28 cellular contexts compared by ENCODE assay signal in the genomic region with DNA sequence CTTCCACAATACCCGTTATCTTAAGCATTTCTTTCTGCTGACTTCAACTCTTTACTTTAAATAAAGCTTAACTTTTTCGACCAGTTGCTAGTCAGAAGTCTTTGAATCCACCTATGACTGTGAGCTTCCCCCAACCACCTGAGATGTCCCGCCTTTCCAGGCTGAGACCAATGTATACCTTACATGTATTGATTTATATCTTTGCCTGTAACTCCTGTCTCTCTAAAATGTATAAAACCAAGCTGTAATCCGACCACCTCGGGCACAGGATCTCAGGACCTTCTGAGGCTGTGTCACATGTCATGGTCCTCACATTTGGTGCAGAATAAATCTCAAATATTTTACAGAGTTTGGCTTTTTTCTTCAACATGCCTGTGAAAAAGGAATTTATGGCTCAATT. TPM values are rescaled to one million over a fixed set of nuclear protein-coding genes. Genes with fewer than 3 reads are reported as not detected.
DNase-seq lines count a peak whose midpoint lies in the region; ATAC-seq, FAIRE-seq and TF ChIP-seq lines count a peak whose summit lies in the region.
"Had no signal": no experiment of that assay in that cellular context is flagged by ENCODE, and none has a peak within 500 bp of the region (broad histone marks: within the 10 kb centered on the region; RNA-seq: fewer than 3 reads in every experiment).

No MANE protein-coding gene starts in this region.

- H3K9me3 Mint-ChIP-seq in activated CD4-positive, alpha-beta T cell treated with anti-CD3 and anti-CD28 coated beads, Interleukin-2, amount 10 ng/mL, durations not matched to agents 24 days and 14 days: no peaks in the 10 kb centered on the region
- H3K9me3 Mint-ChIP-seq: CD8-positive, alpha-beta memory T cell had no signal

- H3K4me2 ChIP-seq in A549: no peak overlapping the region
- H3K4me2 ChIP-seq: BLaER1 had no signal

- H3K36me3 Mint-ChIP-seq in activated CD4-positive, alpha-beta T cell treated with anti-CD3 and anti-CD28 coated beads, Interleukin-2, amount 10 ng/mL, durations not matched to agents 24 days and 14 days (ENCODE audit: low read depth): peaks cover 4% of the 10 kb centered on the region

- no peak for DNase-seq in A549 (ENCODE audit: low read depth in 1 of 2, low spot score in 1 of 2)
- DNase-seq in HEK293T (ENCODE audit: extremely low spot score): no peak
- peak; percentile 4 for DNase-seq in left kidney (ENCODE audit: low read depth, low spot score)
- DNase-seq in NCI-H345 treated with DMSO at 0.1 percent for 48 hours (lab: John Stamatoyannopoulos, UW; ENCODE audit: unreplicated experiment): no peak
- no peak for DNase-seq in NCI-H2107 treated with DMSO at 0.1 percent for 48 hours (lab: John Stamatoyannopoulos, UW; ENCODE audit: unreplicated experiment)
- DNase-seq in NOMO-1 (lab: John Stamatoyannopoulos, UW; ENCODE audit: unreplicated experiment in 2 of 2): no peak
- no peak for DNase-seq in activated CD4-positive, alpha-beta T cell treated with anti-CD3 and anti-CD28 coated beads, Interleukin-2, amount 10 ng/mL, durations not matched to agents 24 days and 14 days
- DNase-seq: ACHN; BE2C; C1 segment of cervical spinal cord; CD4-positive, alpha-beta memory T cell; CD4-positive, CD25-positive, alpha-beta regulatory T cell; CD8-positive, alpha-beta memory T cell; COR-L47; DMS 273 treated with DMSO at 0.1 percent for 48 hours; DMS153; DMS53; DMS79; DND-41; EL; GDM1 had no signal

- FAIRE-seq in A549 (lab: Jason Lieb, UNC): peak; percentile 72
- FAIRE-seq: GM12892, GM18507, GM19239 had no signal

- TF ChIP-seq EP300 in A549 (IDR thresholded peaks at IDR 0.05): no peak

- no peak overlapping the region for H3K27ac Mint-ChIP-seq in activated CD4-positive, alpha-beta T cell treated with anti-CD3 and anti-CD28 coated beads, Interleukin-2, amount 10 ng/mL, durations not matched to agents 24 days and 14 days
- H3K27ac Mint-ChIP-seq: CD14-positive monocyte had no signal

- H3K4me1 Mint-ChIP-seq in activated CD4-positive, alpha-beta T cell treated with anti-CD3 and anti-CD28 coated beads, Interleukin-2, amount 10 ng/mL, durations not matched to agents 24 days and 14 days: peaks cover 18% of the 10 kb centered on the region

- peaks cover 23% of the 10 kb centered on the region for H3K4me1 ChIP-seq in A549
- H3K4me1 ChIP-seq: BE2C had no signal

- TF ChIP-seq POLR2A in A549 (IDR thresholded peaks at IDR 0.05; ENCODE audit: low read length): no peak

- H3K27ac ChIP-seq in A549: no peak overlapping the region
- H3K27ac ChIP-seq in VCaP: peak overlapping the region; percentile 70; the same call in 1 of the 2 replicates
- H3K27ac ChIP-seq: 22Rv1, BLaER1 had no signal

- intact Hi-C loops in activated CD4-positive, alpha-beta T cell treated with anti-CD3 and anti-CD28 coated beads, Interleukin-2, amount 10 ng/mL, durations not matched to agents 24 days and 14 days (cut with micrococcal nuclease): loop anchor here (10.0 kb wide), 2 partner anchors 145 to 265 kb away; partner anchors contain the start of gene ACSL4

- no peak overlapping the region for H3K4me3 ChIP-seq in A549
- H3K4me3 ChIP-seq: BLaER1 had no signal

- no peak overlapping the region for H3K4me3 Mint-ChIP-seq in activated CD4-positive, alpha-beta T cell treated with anti-CD3 and anti-CD28 coated beads, Interleukin-2, amount 10 ng/mL, durations not matched to agents 24 days and 14 days
- H3K4me3 Mint-ChIP-seq: CD14-positive monocyte had no signal

- ATAC-seq in A549: no peak

- no peaks in the 10 kb centered on the region for H3K9me3 ChIP-seq in A549
- H3K9me3 ChIP-seq: BE2C, BLaER1 had no signal

- CTCF ChIA-PET in A549 (lab: Yijun Ruan, JAX): interaction anchor here (1.2 kb wide), 1 partner anchor 56 kb away, joined by 3 read pairs; no protein-coding TSS in a partner anchor
- CTCF ChIA-PET in HEK293T (lab: Yijun Ruan, JAX): no interaction called here

- POLR2A ChIA-PET in A549 (lab: Yijun Ruan, JAX) (no interaction called here), HEK293T (lab: Yijun Ruan, JAX) (no interaction called here)

- H3K27me3 Mint-ChIP-seq in activated CD4-positive, alpha-beta T cell treated with anti-CD3 and anti-CD28 coated beads, Interleukin-2, amount 10 ng/mL, durations not matched to agents 24 days and 14 days: no peaks in the 10 kb centered on the region
- H3K27me3 Mint-ChIP-seq: CD4-positive, alpha-beta memory T cell; CD4-positive, CD25-positive, alpha-beta regulatory T cell had no signal

- TF ChIP-seq RAD21 in A549 (conservative IDR thresholded peaks at IDR 0.05 in 1 of 2, IDR thresholded peaks at IDR 0.05 in 1 of 2): no peak

- WGBS in A549 (ENCODE audit: missing lambda C conversion rate): 80% methylated on average over 5 of the region's 5 CpGs

- TF ChIP-seq CTCF in A549 (IDR thresholded peaks at IDR 0.05): no peak
- TF ChIP-seq CTCF in VCaP (conservative IDR thresholded peaks at IDR 0.05): no peak

TF ChIP-seq in A549, 52 proteins besides CTCF, POLR2A, EP300 and RAD21 (continues in another document):
- TF ChIP-seq KDM1A (IDR thresholded peaks at IDR 0.05; ENCODE audit: low read depth) (no peak), FOSL2 (IDR thresholded peaks at IDR 0.05) (no peak), FOSL2 (CRISPR knock-in tag; IDR thresholded peaks at IDR 0.05) (no peak), MYC (IDR thresholded peaks at IDR 0.05; ENCODE audit: borderline replicate concordance, low read length) (no peak), RARB (CRISPR knock-in tag; IDR thresholded peaks at IDR 0.05) (no peak), CBX8 (IDR thresholded peaks at IDR 0.05) (no peak), CHD4 (IDR thresholded peaks at IDR 0.05; ENCODE audit: borderline replicate concordance) (no peak), ZNF302 (CRISPR knock-in tag; IDR thresholded peaks at IDR 0.05) (no peak), EHMT2 (IDR thresholded peaks at IDR 0.05; ENCODE audit: low read depth) (no peak), RFX5 (IDR thresholded peaks at IDR 0.05) (no peak), MAX (IDR thresholded peaks at IDR 0.05) (no peak), SREBF2 (IDR thresholded peaks at IDR 0.05) (no peak), NFE2L2 (conservative IDR thresholded peaks at IDR 0.05; ENCODE audit: low read length) (no peak), ZC3H11A (IDR thresholded peaks at IDR 0.05) (no peak), JUNB (IDR thresholded peaks at IDR 0.05) (no peak)
- TF ChIP-seq, protein P1, sequence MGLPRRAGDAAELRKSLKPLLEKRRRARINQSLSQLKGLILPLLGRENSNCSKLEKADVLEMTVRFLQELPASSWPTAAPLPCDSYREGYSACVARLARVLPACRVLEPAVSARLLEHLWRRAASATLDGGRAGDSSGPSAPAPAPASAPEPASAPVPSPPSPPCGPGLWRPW (IDR thresholded peaks at IDR 0.05): no peak
- TF ChIP-seq, protein P2, sequence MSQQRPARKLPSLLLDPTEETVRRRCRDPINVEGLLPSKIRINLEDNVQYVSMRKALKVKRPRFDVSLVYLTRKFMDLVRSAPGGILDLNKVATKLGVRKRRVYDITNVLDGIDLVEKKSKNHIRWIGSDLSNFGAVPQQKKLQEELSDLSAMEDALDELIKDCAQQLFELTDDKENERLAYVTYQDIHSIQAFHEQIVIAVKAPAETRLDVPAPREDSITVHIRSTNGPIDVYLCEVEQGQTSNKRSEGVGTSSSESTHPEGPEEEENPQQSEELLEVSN (IDR thresholded peaks at IDR 0.05; ENCODE audit: borderline replicate concordance, low read depth): no peak

TF ChIP-seq in HEK293T, 16 proteins besides CTCF, POLR2A, EP300 and RAD21:
- TF ChIP-seq ELF4 (IDR thresholded peaks at IDR 0.05) (no peak), NFRKB (IDR thresholded peaks at IDR 0.05) (no peak), PKNOX1 (IDR thresholded peaks at IDR 0.05) (peak; percentile 86), ARNT (IDR thresholded peaks at IDR 0.05) (no peak), FOXM1 (IDR thresholded peaks at IDR 0.05; ENCODE audit: borderline replicate concordance) (no peak), L3MBTL2 (conservative IDR thresholded peaks at IDR 0.05) (no peak)

RNA-seq across cellular contexts. Expression of gene TMEM164, which starts 2.9 kb away (rescaled TPM):
- 32.0 and 36.3 TPM in 2 replicates for polyA plus RNA-seq in A549 (2011; rRNA removed)
- polyA plus RNA-seq in A549 (2012; cell fraction: cytosol; rRNA removed): 14.8 and 21.4 TPM in 2 replicates
- polyA plus RNA-seq in A549 (2012; cell fraction: nucleus; rRNA removed): 20.1 and 24.0 TPM in 2 replicates
- polyA plus RNA-seq in A549 (2017; fragmentation: RNase III; extraction: RNeasy Plus Mini Kit Qiagen cat#74134 plus additional on column Dnase treatment): 35.3 to 43.7 TPM (median 38.9 TPM) in 3 replicates
- polyA minus RNA-seq in A549 (2011; rRNA and poly(A)+ RNA removed): 44.0 and 45.7 TPM in 2 replicates
- 14.9 and 18.3 TPM in 2 replicates for total RNA-seq in activated CD4-positive, alpha-beta T cell treated with anti-CD3 and anti-CD28 coated beads, Interleukin-2, amount 10 ng/mL, durations not matched to agents 24 days and 14 days
